11 cellular contexts compared by ENCODE assay signal in the genomic region with DNA sequence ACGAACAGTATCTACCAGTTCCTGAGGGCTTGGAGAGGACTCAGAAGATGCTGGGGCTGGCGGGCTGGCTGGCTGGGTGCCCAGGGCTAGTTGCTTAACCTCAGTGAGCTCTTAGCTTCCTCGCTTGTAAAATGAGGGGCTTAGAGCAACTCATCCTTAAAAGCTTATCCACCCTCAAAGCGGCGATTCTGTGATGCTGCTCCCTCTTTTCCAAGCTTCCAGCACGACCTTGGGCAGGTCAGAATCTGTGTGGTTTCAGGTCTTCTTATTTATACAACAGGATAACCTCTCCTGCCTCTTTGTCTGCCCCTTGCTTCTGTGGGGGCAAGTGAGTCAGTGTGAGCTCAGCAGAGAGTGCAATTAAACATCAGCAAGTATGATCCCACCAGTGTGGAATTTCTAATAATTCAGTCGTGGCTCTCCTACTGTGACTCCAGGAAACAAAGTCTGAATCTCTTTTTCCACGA.
DNase-seq lines count a peak whose midpoint lies in the region; ATAC-seq and TF ChIP-seq lines count a peak whose summit lies in the region.
"Had no signal": no experiment of that assay in that cellular context is flagged by ENCODE, and none has a peak within 500 bp of the region (broad histone marks: within the 10 kb centered on the region; RNA-seq: fewer than 3 reads in every experiment).

No MANE protein-coding gene starts in this region.

- H3K4me2 ChIP-seq in hepatocyte (peak overlapping the region; percentile 2), GM23338 (no peak overlapping the region)

- no peak overlapping the region for H3K27ac Mint-ChIP-seq in GM23338

- TF ChIP-seq EP300 in ovary (IDR thresholded peaks at IDR 0.05) = no peak

- no peak overlapping the region for H3K27ac ChIP-seq in SJCRH30
- H3K27ac ChIP-seq in hepatocyte = peak overlapping the region; percentile 96
- no peak overlapping the region for H3K27ac ChIP-seq in ovary
- no peak overlapping the region for H3K27ac ChIP-seq in GM23338 (ENCODE audit: low read depth)
- H3K27ac ChIP-seq: 22Rv1, spleen had no signal

- no peak for TF ChIP-seq POLR2A in ovary (IDR thresholded peaks at IDR 0.05)

- H3K4me1 Mint-ChIP-seq in GM23338 = peaks cover 25% of the 10 kb centered on the region

- WGBS in hepatocyte (ENCODE audit: low lambda C conversion rate, missing lambda C conversion rate) = 36% methylated on average over 8 of the region's 8 CpGs
- WGBS in ovary, 3 donors = 3 to 5% (median 4%) methylated on average over 8 of the region's 8 CpGs

- no peaks in the 10 kb centered on the region for H3K36me3 Mint-ChIP-seq in GM23338 (ENCODE audit: low read depth)

- H3K4me1 ChIP-seq in SJCRH30 (peaks cover 7% of the 10 kb centered on the region), hepatocyte (ENCODE audit: insufficient read depth) (peaks cover 13% of the 10 kb centered on the region), ovary (ENCODE audit: insufficient read depth) (no peaks in the 10 kb centered on the region), GM23338 (ENCODE audit: insufficient read depth) (peaks cover 6% of the 10 kb centered on the region)
- H3K4me1 ChIP-seq: spleen had no signal

- H3K4me3 ChIP-seq in SJCRH30 (no peak overlapping the region), hepatocyte (no peak overlapping the region), ovary (no peak overlapping the region), GM23338 (no peak overlapping the region)
- H3K4me3 ChIP-seq: spleen had no signal

- peaks cover 4% of the 10 kb centered on the region for H3K27me3 Mint-ChIP-seq in GM23338 (ENCODE audit: insufficient read depth, low read depth, poor library complexity)

- no peaks in the 10 kb centered on the region for H3K9me2 ChIP-seq in hepatocyte (replicated peaks; ENCODE audit: insufficient read depth)
- no peaks in the 10 kb centered on the region for H3K9me2 ChIP-seq in GM23338 (ENCODE audit: insufficient read depth)

- H4K20me1 ChIP-seq in hepatocyte (ENCODE audit: insufficient read depth, poor library complexity, severe bottlenecking) (no peaks in the 10 kb centered on the region), GM23338 (replicated peaks; ENCODE audit: insufficient read depth) (no peaks in the 10 kb centered on the region)

- no peaks in the 10 kb centered on the region for H3K36me3 ChIP-seq in SJCRH30
- H3K36me3 ChIP-seq in hepatocyte (replicated peaks; ENCODE audit: insufficient read depth, low read depth) = no peaks in the 10 kb centered on the region
- H3K36me3 ChIP-seq in ovary = no peaks in the 10 kb centered on the region
- no peaks in the 10 kb centered on the region for H3K36me3 ChIP-seq in GM23338 (ENCODE audit: insufficient read depth)
- H3K36me3 ChIP-seq: spleen had no signal

- H2AFZ ChIP-seq in hepatocyte (no peak overlapping the region), GM23338 (no peak overlapping the region)

- ATAC-seq in GM23338 = no peak

- DNase-seq in DMS 273 (lab: John Stamatoyannopoulos, UW; ENCODE audit: unreplicated experiment) = peak; percentile 7
- no peak for DNase-seq in DMS 273 treated with DMSO at 0.1 percent for 48 hours (lab: John Stamatoyannopoulos, UW)
- DNase-seq in SJCRH30 = peak; percentile 17 to 25
- DNase-seq in hepatocyte (ENCODE audit: low spot score) = peak; percentile 36
- DNase-seq in stromal cell of bone marrow (ENCODE audit: low read depth) = peak; percentile 83
- DNase-seq in ovary = no peak
- no peak for DNase-seq in GM23338 (ENCODE audit: low spot score)
- no peak for DNase-seq in activated T-cell treated with anti-CD3 and anti-CD28 coated beads, Interleukin-2, amount 50 U/mL, for 48 hours
- DNase-seq: cortex of kidney, spleen had no signal

- H3F3A ChIP-seq in GM23338 (replicated peaks; ENCODE audit: low read depth) = no peaks in the 10 kb centered on the region

- H3K27me3 ChIP-seq in SJCRH30 (no peaks in the 10 kb centered on the region), hepatocyte (no peaks in the 10 kb centered on the region), ovary (no peaks in the 10 kb centered on the region), GM23338 (ENCODE audit: insufficient read depth) (no peaks in the 10 kb centered on the region)

- H3K79me2 ChIP-seq in hepatocyte (no peaks in the 10 kb centered on the region), GM23338 (replicated peaks; ENCODE audit: insufficient read depth) (no peaks in the 10 kb centered on the region)

- intact Hi-C loops in ovary (cut with DNase I) = no loop called here

- no peak overlapping the region for H3K4me3 Mint-ChIP-seq in GM23338

- no peaks in the 10 kb centered on the region; the same call in 2 of the 3 replicates for H3K9me3 Mint-ChIP-seq in GM23338

- H3K9me3 ChIP-seq in SJCRH30 (replicated peaks) = no peaks in the 10 kb centered on the region
- no peaks in the 10 kb centered on the region for H3K9me3 ChIP-seq in hepatocyte (ENCODE audit: low read depth)
- no peaks in the 10 kb centered on the region for H3K9me3 ChIP-seq in ovary

- no peak for TF ChIP-seq CTCF in hepatocyte (IDR thresholded peaks at IDR 0.05; ENCODE audit: poor library complexity)
- no peak for TF ChIP-seq CTCF in ovary (IDR thresholded peaks at IDR 0.05)
- TF ChIP-seq CTCF in GM23338 (conservative IDR thresholded peaks at IDR 0.05; ENCODE audit: low read depth in 2 of 2) = no peak

TF ChIP-seq in GM23338, 12 proteins besides CTCF, POLR2A, EP300 and RAD21 (continues in another document):
- no peak for TF ChIP-seq ZNF331 (CRISPR knock-in tag; IDR thresholded peaks at IDR 0.05; ENCODE audit: low read depth)
- no peak for TF ChIP-seq EZH2phosphoT487 (IDR thresholded peaks at IDR 0.05; ENCODE audit: unreplicated experiment)
- TF ChIP-seq, protein P1, sequence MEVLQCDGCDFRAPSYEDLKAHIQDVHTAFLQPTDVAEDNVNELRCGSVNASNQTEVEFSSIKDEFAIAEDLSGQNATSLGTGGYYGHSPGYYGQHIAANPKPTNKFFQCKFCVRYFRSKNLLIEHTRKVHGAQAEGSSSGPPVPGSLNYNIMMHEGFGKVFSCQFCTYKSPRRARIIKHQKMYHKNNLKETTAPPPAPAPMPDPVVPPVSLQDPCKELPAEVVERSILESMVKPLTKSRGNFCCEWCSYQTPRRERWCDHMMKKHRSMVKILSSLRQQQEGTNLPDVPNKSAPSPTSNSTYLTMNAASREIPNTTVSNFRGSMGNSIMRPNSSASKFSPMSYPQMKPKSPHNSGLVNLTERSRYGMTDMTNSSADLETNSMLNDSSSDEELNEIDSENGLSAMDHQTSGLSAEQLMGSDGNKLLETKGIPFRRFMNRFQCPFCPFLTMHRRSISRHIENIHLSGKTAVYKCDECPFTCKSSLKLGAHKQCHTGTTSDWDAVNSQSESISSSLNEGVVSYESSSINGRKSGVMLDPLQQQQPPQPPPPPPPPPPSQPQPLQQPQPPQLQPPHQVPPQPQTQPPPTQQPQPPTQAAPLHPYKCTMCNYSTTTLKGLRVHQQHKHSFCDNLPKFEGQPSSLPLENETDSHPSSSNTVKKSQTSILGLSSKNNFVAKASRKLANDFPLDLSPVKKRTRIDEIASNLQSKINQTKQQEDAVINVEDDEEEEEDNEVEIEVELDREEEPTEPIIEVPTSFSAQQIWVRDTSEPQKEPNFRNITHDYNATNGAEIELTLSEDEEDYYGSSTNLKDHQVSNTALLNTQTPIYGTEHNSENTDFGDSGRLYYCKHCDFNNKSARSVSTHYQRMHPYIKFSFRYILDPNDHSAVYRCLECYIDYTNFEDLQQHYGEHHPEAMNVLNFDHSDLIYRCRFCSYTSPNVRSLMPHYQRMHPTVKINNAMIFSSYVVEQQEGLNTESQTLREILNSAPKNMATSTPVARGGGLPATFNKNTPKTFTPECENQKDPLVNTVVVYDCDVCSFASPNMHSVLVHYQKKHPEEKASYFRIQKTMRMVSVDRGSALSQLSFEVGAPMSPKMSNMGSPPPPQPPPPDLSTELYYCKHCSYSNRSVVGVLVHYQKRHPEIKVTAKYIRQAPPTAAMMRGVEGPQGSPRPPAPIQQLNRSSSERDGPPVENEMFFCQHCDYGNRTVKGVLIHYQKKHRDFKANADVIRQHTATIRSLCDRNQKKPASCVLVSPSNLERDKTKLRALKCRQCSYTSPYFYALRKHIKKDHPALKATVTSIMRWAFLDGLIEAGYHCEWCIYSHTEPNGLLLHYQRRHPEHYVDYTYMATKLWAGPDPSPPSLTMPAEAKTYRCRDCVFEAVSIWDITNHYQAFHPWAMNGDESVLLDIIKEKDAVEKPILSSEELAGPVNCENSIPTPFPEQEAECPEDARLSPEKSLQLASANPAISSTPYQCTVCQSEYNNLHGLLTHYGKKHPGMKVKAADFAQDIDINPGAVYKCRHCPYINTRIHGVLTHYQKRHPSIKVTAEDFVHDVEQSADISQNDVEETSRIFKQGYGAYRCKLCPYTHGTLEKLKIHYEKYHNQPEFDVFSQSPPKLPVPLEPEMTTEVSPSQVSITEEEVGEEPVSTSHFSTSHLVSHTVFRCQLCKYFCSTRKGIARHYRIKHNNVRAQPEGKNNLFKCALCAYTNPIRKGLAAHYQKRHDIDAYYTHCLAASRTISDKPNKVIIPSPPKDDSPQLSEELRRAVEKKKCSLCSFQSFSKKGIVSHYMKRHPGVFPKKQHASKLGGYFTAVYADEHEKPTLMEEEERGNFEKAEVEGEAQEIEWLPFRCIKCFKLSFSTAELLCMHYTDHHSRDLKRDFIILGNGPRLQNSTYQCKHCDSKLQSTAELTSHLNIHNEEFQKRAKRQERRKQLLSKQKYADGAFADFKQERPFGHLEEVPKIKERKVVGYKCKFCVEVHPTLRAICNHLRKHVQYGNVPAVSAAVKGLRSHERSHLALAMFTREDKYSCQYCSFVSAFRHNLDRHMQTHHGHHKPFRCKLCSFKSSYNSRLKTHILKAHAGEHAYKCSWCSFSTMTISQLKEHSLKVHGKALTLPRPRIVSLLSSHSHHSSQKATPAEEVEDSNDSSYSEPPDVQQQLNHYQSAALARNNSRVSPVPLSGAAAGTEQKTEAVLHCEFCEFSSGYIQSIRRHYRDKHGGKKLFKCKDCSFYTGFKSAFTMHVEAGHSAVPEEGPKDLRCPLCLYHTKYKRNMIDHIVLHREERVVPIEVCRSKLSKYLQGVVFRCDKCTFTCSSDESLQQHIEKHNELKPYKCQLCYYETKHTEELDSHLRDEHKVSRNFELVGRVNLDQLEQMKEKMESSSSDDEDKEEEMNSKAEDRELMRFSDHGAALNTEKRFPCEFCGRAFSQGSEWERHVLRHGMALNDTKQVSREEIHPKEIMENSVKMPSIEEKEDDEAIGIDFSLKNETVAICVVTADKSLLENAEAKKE (CRISPR knock-in tag; IDR thresholded peaks at IDR 0.05) = no peak
- no peak for TF ChIP-seq EZH2 (IDR thresholded peaks at IDR 0.05; ENCODE audit: low read depth, unreplicated experiment)
- no peak for TF ChIP-seq ZNF114 (CRISPR knock-in tag; IDR thresholded peaks at IDR 0.05)
- no peak for TF ChIP-seq STAT1 (IDR thresholded peaks at IDR 0.05; ENCODE audit: unreplicated experiment)
- TF ChIP-seq JUNB (IDR thresholded peaks at IDR 0.05; ENCODE audit: unreplicated experiment) = no peak

Comparison
In these comparisons a context has a peak if more than half of its experiments do, and no peak if none do; other contexts are left out.
1. DNase-seq: peak in DMS 273 (single experiment), SJCRH30 (2 of 2), hepatocyte (single experiment) and stromal cell of bone marrow (single experiment); none in DMS 273 treated with DMSO at 0.1 percent for 48 hours (single experiment), ovary (0 of 5), GM23338 (single experiment) and activated T-cell treated with anti-CD3 and anti-CD28 coated beads, Interleukin-2, amount 50 U/mL, for 48 hours (0 of 2).